ENCODE assay signal across 8 cellular contexts in genomic region chr16:56606071-56606687, GRCh38. TPM values are rescaled to one million over a fixed set of nuclear protein-coding genes. Genes with fewer than 3 reads are reported as not detected.
DNase-seq lines count a peak whose midpoint lies in the region; ATAC-seq and TF ChIP-seq lines count a peak whose summit lies in the region.

No MANE protein-coding gene starts in this region.

- DNase-seq in HFFc6 (no peak), activated B cell treated with CpG ODN at 0.5 μM for 24 hours (no peak), left ventricle myocardium superior (peak; percentile 57), Caco-2 (no peak), NCI-H146 treated with DMSO at 0.1 percent for 48 hours (lab: John Stamatoyannopoulos, UW; ENCODE audit: unreplicated experiment) (no peak), OCI-M2 (lab: John Stamatoyannopoulos, UW; ENCODE audit: unreplicated experiment) (no peak)
- no peak for DNase-seq in stimulated activated effector memory CD8-positive, alpha-beta T cell treated with anti-CD3 and anti-CD28 coated beads, Interleukin-12 subunit alpha, Interleukin-12 subunit beta, amount 100 ng/mL, for 72 hours (ENCODE audit: low spot score in 2 of 2)

- peaks cover 11% of the 10 kb centered on the region; the same call in 1 of the 2 replicates for H3K4me1 ChIP-seq in Caco-2

- intact Hi-C loops in activated B cell treated with CpG ODN at 0.5 μM for 24 hours (cut with micrococcal nuclease), result loop anchor here (5.0 to 10.0 kb wide), 2 partner anchors 929 to 1521 kb away; partner anchors contain the start of genes CCDC102A and CFAP20
- intact Hi-C loops in left ventricle myocardium superior (cut with micrococcal nuclease), result loop anchor here (10.0 kb wide), 1 partner anchor 79 kb away; the partner anchor contains the start of gene MT1X
- intact Hi-C loops in Caco-2 (cut with micrococcal nuclease; ENCODE audit: unreplicated experiment), result loop anchor here (5.0 kb wide), 1 partner anchor 51 kb away; the partner anchor contains the start of gene MT1F

- H3K4me3 Mint-ChIP-seq in HFFc6, result peak overlapping the region; percentile 84
- H3K4me3 Mint-ChIP-seq in activated B cell treated with CpG ODN at 0.5 μM for 24 hours, result no peak overlapping the region
- H3K4me3 Mint-ChIP-seq in stimulated activated effector memory CD8-positive, alpha-beta T cell treated with anti-CD3 and anti-CD28 coated beads, Interleukin-12 subunit alpha, Interleukin-12 subunit beta, amount 100 ng/mL, for 72 hours, result peak overlapping the region; percentile 36
- no peak overlapping the region for H3K4me3 Mint-ChIP-seq in Caco-2 (ENCODE audit: unreplicated experiment)

- H3K27me3 Mint-ChIP-seq in HFFc6 (ENCODE audit: insufficient read depth) (peaks cover 6% of the 10 kb centered on the region), activated B cell treated with CpG ODN at 0.5 μM for 24 hours (peaks cover 5% of the 10 kb centered on the region), Caco-2 (ENCODE audit: insufficient read depth, unreplicated experiment) (peaks cover 6% of the 10 kb centered on the region)

- H3K9me3 Mint-ChIP-seq in HFFc6, result no peaks in the 10 kb centered on the region
- H3K9me3 Mint-ChIP-seq in activated B cell treated with CpG ODN at 0.5 μM for 24 hours, result peaks cover 3% of the 10 kb centered on the region
- H3K9me3 Mint-ChIP-seq in stimulated activated effector memory CD8-positive, alpha-beta T cell treated with anti-CD3 and anti-CD28 coated beads, Interleukin-12 subunit alpha, Interleukin-12 subunit beta, amount 100 ng/mL, for 72 hours, result no peaks in the 10 kb centered on the region
- no peaks in the 10 kb centered on the region for H3K9me3 Mint-ChIP-seq in Caco-2 (ENCODE audit: unreplicated experiment)

- H3K36me3 ChIP-seq in Caco-2 (ENCODE audit: control insufficient read depth, insufficient read depth, low read length), result no peaks in the 10 kb centered on the region

- ATAC-seq in activated B cell treated with CpG ODN at 0.5 μM for 24 hours (ENCODE audit: low read depth) (no peak), left ventricle myocardium superior (no peak), HG02571 (IDR thresholded peaks at IDR 0.05; ENCODE audit: unreplicated experiment) (no peak)
- ATAC-seq in stimulated activated effector memory CD8-positive, alpha-beta T cell treated with anti-CD3 and anti-CD28 coated beads, Interleukin-12 subunit alpha, Interleukin-12 subunit beta, amount 100 ng/mL, for 72 hours, result peak; percentile 40

- no peaks in the 10 kb centered on the region; the same call in 1 of the 2 replicates for H3K27me3 ChIP-seq in Caco-2 (replicated peaks; ENCODE audit: control insufficient read depth, insufficient read depth, low read length)

- H3K27ac Mint-ChIP-seq in HFFc6 (peak overlapping the region; percentile 100), activated B cell treated with CpG ODN at 0.5 μM for 24 hours (peak overlapping the region; percentile 18), Caco-2 (ENCODE audit: unreplicated experiment) (no peak overlapping the region)
- H3K27ac Mint-ChIP-seq in stimulated activated effector memory CD8-positive, alpha-beta T cell treated with anti-CD3 and anti-CD28 coated beads, Interleukin-12 subunit alpha, Interleukin-12 subunit beta, amount 100 ng/mL, for 72 hours, result peak overlapping the region; percentile 79

- CTCF ChIA-PET in activated B cell treated with CpG ODN at 0.5 μM for 24 hours (lab: Charles Lee), result interaction anchor here (1.1 to 2.0 kb wide), 1 partner anchor 96 kb away, joined by 7 to 8 read pairs; no protein-coding TSS in a partner anchor
- CTCF ChIA-PET in Caco-2 (lab: Charles Lee), result interaction anchor here (5.3 kb wide), 1 partner anchor 95 kb away, joined by 95 read pairs; no protein-coding TSS in a partner anchor

- BruUV-seq in Caco-2 (replicated peaks; lab: Mats Ljungman, UMichigan), result no TSS peak

- no peak overlapping the region for H3K4me3 ChIP-seq in Caco-2 (ENCODE audit: low read depth, low read length)

- H3K4me1 Mint-ChIP-seq in HFFc6 (ENCODE audit: low read depth), result peaks cover 54% of the 10 kb centered on the region
- peaks cover 33% of the 10 kb centered on the region for H3K4me1 Mint-ChIP-seq in activated B cell treated with CpG ODN at 0.5 μM for 24 hours
- H3K4me1 Mint-ChIP-seq in stimulated activated effector memory CD8-positive, alpha-beta T cell treated with anti-CD3 and anti-CD28 coated beads, Interleukin-12 subunit alpha, Interleukin-12 subunit beta, amount 100 ng/mL, for 72 hours, result peaks cover 43% of the 10 kb centered on the region
- peaks cover 21% of the 10 kb centered on the region for H3K4me1 Mint-ChIP-seq in Caco-2 (ENCODE audit: low read depth, unreplicated experiment)

- peaks cover 14% of the 10 kb centered on the region; the same call in 1 of the 2 replicates for H3K36me3 Mint-ChIP-seq in HFFc6 (ENCODE audit: low read depth)
- no peaks in the 10 kb centered on the region for H3K36me3 Mint-ChIP-seq in activated B cell treated with CpG ODN at 0.5 μM for 24 hours (ENCODE audit: low read depth)
- no peaks in the 10 kb centered on the region for H3K36me3 Mint-ChIP-seq in stimulated activated effector memory CD8-positive, alpha-beta T cell treated with anti-CD3 and anti-CD28 coated beads, Interleukin-12 subunit alpha, Interleukin-12 subunit beta, amount 100 ng/mL, for 72 hours
- no peaks in the 10 kb centered on the region for H3K36me3 Mint-ChIP-seq in Caco-2 (ENCODE audit: insufficient read depth, unreplicated experiment)

- POLR2A ChIA-PET in activated B cell treated with CpG ODN at 0.5 μM for 24 hours (lab: Charles Lee) (interaction anchor here (0.7 to 1.7 kb wide), 4 partner anchors 14 to 77 kb away, joined by 3 to 5 read pairs (median 4); partner anchors contain the start of genes MT1F and MT1X), Caco-2 (lab: Charles Lee) (interaction anchor here (0.5 kb wide), 1 partner anchor 60 kb away, joined by 4 read pairs; no protein-coding TSS in a partner anchor)

- TF ChIP-seq CTCF in HFFc6 (IDR thresholded peaks at IDR 0.05), result no peak
- TF ChIP-seq CTCF in activated B cell treated with CpG ODN at 0.5 μM for 24 hours (IDR thresholded peaks at IDR 0.05), result no peak
- no peak for TF ChIP-seq CTCF in Caco-2 (IDR thresholded peaks at IDR 0.05; ENCODE audit: insufficient read depth in 1 of 2, low read depth in 1 of 2, low read length in 1 of 2, severe bottlenecking in 1 of 2, unreplicated experiment in 1 of 2)

- no peaks in the 10 kb centered on the region for H3K9me3 ChIP-seq in Caco-2

RNA-seq across cellular contexts. Expression of gene MT2A, which starts 2.2 kb away (rescaled TPM):
- 1,000 to 10,000 TPM in 3 of 6 experiments, 100 to 1,000 TPM in 3; 623 to 1,524 (median 1,044) TPM for total RNA-seq in HFFc6 (2021; fragmentation: NEBNext Ultra II Directional; extraction: Animal tissue kit (Norgen Biotek cat#: 25700))
- total RNA-seq in activated B cell treated with CpG ODN at 0.5 μM for 24 hours (72.7 and 77.4 TPM in 2 replicates), left ventricle myocardium superior (86.3 TPM), Caco-2 (2022) (4.3 and 10.5 TPM in 2 replicates)

RNA-seq across cellular contexts. Expression of gene MT3, which starts 16.9 kb away (rescaled TPM):
- not detected for total RNA-seq in HFFc6 (2021; fragmentation: NEBNext Ultra II Directional; extraction: Animal tissue kit (Norgen Biotek cat#: 25700))
- total RNA-seq in activated B cell treated with CpG ODN at 0.5 μM for 24 hours (not detected in 2 replicates), left ventricle myocardium superior (3.8 TPM), Caco-2 (2022) (not detected in 2 replicates)

RNA-seq across cellular contexts. Expression of gene MT1E, which starts 19.4 kb away (rescaled TPM):
- total RNA-seq in HFFc6 (2021; fragmentation: NEBNext Ultra II Directional; extraction: Animal tissue kit (Norgen Biotek cat#: 25700)), result 100 to 1,000 TPM; 192 to 469 (median 458) TPM
- total RNA-seq in activated B cell treated with CpG ODN at 0.5 μM for 24 hours (2.8 and 4.2 TPM in 2 replicates), left ventricle myocardium superior (123 TPM), Caco-2 (2022) (0.56 and 2.0 TPM in 2 replicates)

RNA-seq across cellular contexts. Expression of gene MT1M, which starts 26.3 kb away (rescaled TPM):
- total RNA-seq in HFFc6 (2021; fragmentation: NEBNext Ultra II Directional; extraction: Animal tissue kit (Norgen Biotek cat#: 25700)), result under 1 TPM in 5 of 6 experiments, not detected in 1; 0.21 to 0.41 (median 0.28) TPM
- total RNA-seq in activated B cell treated with CpG ODN at 0.5 μM for 24 hours (not detected in 2 replicates), left ventricle myocardium superior (6.8 TPM), Caco-2 (2022) (not detected in 2 replicates)

RNA-seq across cellular contexts. Expression of gene MT1A, which starts 32.3 kb away (rescaled TPM):
- 1 to 10 TPM in 1 of 6 experiments, under 1 TPM in 1, not detected in 4; 0.50 to 1.5 TPM for total RNA-seq in HFFc6 (2021; fragmentation: NEBNext Ultra II Directional; extraction: Animal tissue kit (Norgen Biotek cat#: 25700))
- total RNA-seq in activated B cell treated with CpG ODN at 0.5 μM for 24 hours (not detected in 2 replicates), left ventricle myocardium superior (2.3 TPM), Caco-2 (2022) (2.0 and 2.5 TPM in 2 replicates)

Comparison
In these comparisons a context has a peak if more than half of its experiments do, and no peak if none do; other contexts are left out.
1. H3K4me3 Mint-ChIP-seq: peak in HFFc6 (single experiment) and stimulated activated effector memory CD8-positive, alpha-beta T cell treated with anti-CD3 and anti-CD28 coated beads, Interleukin-12 subunit alpha, Interleukin-12 subunit beta, amount 100 ng/mL, for 72 hours (single experiment); none in activated B cell treated with CpG ODN at 0.5 μM for 24 hours (single experiment) and Caco-2 (single experiment).
2. RNA of gene MT1E, which starts 19.4 kb away (total RNA-seq): 192 to 469 TPM in HFFc6 and 123 TPM in left ventricle myocardium superior (single experiment); 2.8 to 4.2 TPM in activated B cell treated with CpG ODN at 0.5 μM for 24 hours and 0.56 to 2.0 TPM in Caco-2; every median in the first group is over 10 times any median in the second.